In genomic region chr17:75591722-75592302, GRCh38 we compare ENCODE assay signal across 29 cellular contexts. TPM values are rescaled to one million over a fixed set of nuclear protein-coding genes. Genes with fewer than 3 reads are reported as not detected.
"Had no signal": no experiment of that assay in that cellular context is flagged by ENCODE, and none has a peak within 500 bp of the region (broad histone marks: within the 10 kb centered on the region; RNA-seq: fewer than 3 reads in every experiment).

No MANE protein-coding gene starts in this region.

- H3K9me3 ChIP-seq: ascending aorta, body of pancreas had no signal

- ATAC-seq: activated naive CD4-positive, alpha-beta T cell treated with anti-CD3 and anti-CD28 coated beads, Interleukin-2, amount 50 U/mL, for 72 hours; activated naive CD8-positive, alpha-beta T cell treated with anti-CD3 and anti-CD28 coated beads, Interleukin-2, amount 50 U/mL, for 24 hours; activated T-cell treated with anti-CD3 and anti-CD28 coated beads, Interleukin-2, amount 50 U/mL, for 4 hours; body of pancreas; K562; Panc1; T-helper 17 cell had no signal

- H3K36me3 Mint-ChIP-seq: activated CD4-positive, alpha-beta memory T cell treated with anti-CD3 and anti-CD28 coated beads for 36 hours; activated naive CD4-positive, alpha-beta T cell treated with anti-CD3 and anti-CD28 coated beads, Interleukin-2, amount 50 U/mL, for 72 hours had no signal

- H3K4me3 Mint-ChIP-seq: activated CD4-positive, alpha-beta memory T cell treated with anti-CD3 and anti-CD28 coated beads for 36 hours; activated CD4-positive, alpha-beta T cell treated with anti-CD3 and anti-CD28 coated beads, Interleukin-2, amount 10 ng/mL, durations not matched to agents 7 days and 5 days; activated naive CD8-positive, alpha-beta T cell treated with anti-CD3 and anti-CD28 coated beads, Interleukin-2, amount 50 U/mL, for 24 hours; T-helper 17 cell had no signal

- H3K9me3 Mint-ChIP-seq: activated B cell treated with CpG ODN at 0.5 μM for 24 hours; activated CD4-positive, alpha-beta memory T cell treated with anti-CD3 and anti-CD28 coated beads for 36 hours; activated CD4-positive, alpha-beta T cell treated with anti-CD3 and anti-CD28 coated beads, Interleukin-2, amount 10 ng/mL, durations not matched to agents 7 days and 5 days; activated naive CD4-positive, alpha-beta T cell treated with anti-CD3 and anti-CD28 coated beads, Interleukin-2, amount 50 U/mL, for 72 hours; activated naive CD8-positive, alpha-beta T cell treated with anti-CD3 and anti-CD28 coated beads, Interleukin-2, amount 50 U/mL, for 24 hours; activated T-cell treated with anti-CD3 and anti-CD28 coated beads, Interleukin-2, amount 50 U/mL, for 4 hours had no signal

- H3K4me1 ChIP-seq: ascending aorta had no signal

- H3K4me3 ChIP-seq: ascending aorta, body of pancreas, K562 had no signal

- H3K27ac ChIP-seq: ascending aorta, body of pancreas had no signal

- H3K36me3 ChIP-seq: ascending aorta had no signal

- DNase-seq: activated B cell treated with CpG ODN at 0.5 μM for 24 hours; activated CD4-positive, alpha-beta memory T cell treated with anti-CD3 and anti-CD28 coated beads for 36 hours; activated CD4-positive, alpha-beta T cell treated with anti-CD3 and anti-CD28 coated beads for 1 hour; activated CD4-positive, alpha-beta T cell treated with anti-CD3 and anti-CD28 coated beads, Interleukin-2, amount 10 ng/mL, durations not matched to agents 7 days and 5 days; activated CD8-positive, alpha-beta memory T cell treated with anti-CD3 and anti-CD28 coated beads for 24 hours; activated effector memory CD4-positive, alpha-beta T cell treated with anti-CD3 and anti-CD28 coated beads, Interleukin-2, amount 50 U/mL, for 16 hours; activated naive CD4-positive, alpha-beta T cell treated with Interleukin-2 at 50 U/mL for 16 hours; activated naive CD8-positive, alpha-beta T cell treated with anti-CD3 and anti-CD28 coated beads, Interleukin-2, amount 50 U/mL, for 24 hours; activated T-cell treated with anti-CD3 and anti-CD28 coated beads, Interleukin-2, amount 50 U/mL, for 4 hours; amniotic stem cell; body of pancreas; Karpas-422; MM.1S; NCI-H1105; NCI-H1436; NCI-H187; NCI-H2081; NCI-H510A treated with DMSO at 0.1 percent for 48 hours; NCI-H69; NK-92 treated with Interleukin-12 subunit alpha and Interleukin-12 subunit beta, amount 100 ng/mL, for 24 hours; OCI-M1; RPMI8226; SHP77 treated with DMSO at 0.1 percent for 48 hours; T-helper 17 cell; T-helper 9 cell had no signal

- H3K27ac Mint-ChIP-seq: activated CD4-positive, alpha-beta memory T cell treated with anti-CD3 and anti-CD28 coated beads for 36 hours; activated CD4-positive, alpha-beta T cell treated with anti-CD3 and anti-CD28 coated beads, Interleukin-2, amount 10 ng/mL, durations not matched to agents 7 days and 5 days; activated naive CD8-positive, alpha-beta T cell treated with anti-CD3 and anti-CD28 coated beads, Interleukin-2, amount 50 U/mL, for 24 hours had no signal

- H3K27me3 ChIP-seq: ascending aorta, body of pancreas had no signal

- H3K27me3 Mint-ChIP-seq: activated B cell treated with CpG ODN at 0.5 μM for 24 hours; activated CD4-positive, alpha-beta memory T cell treated with anti-CD3 and anti-CD28 coated beads for 36 hours; activated naive CD8-positive, alpha-beta T cell treated with anti-CD3 and anti-CD28 coated beads, Interleukin-2, amount 50 U/mL, for 24 hours; T-helper 17 cell had no signal

RNA-seq across cellular contexts. Expression of gene SMIM5, which starts 41.4 kb away (rescaled TPM):
- total RNA-seq: activated CD4-positive, alpha-beta memory T cell treated with anti-CD3 and anti-CD28 coated beads for 36 hours; ascending aorta; K562 had no signal
